In genomic region chr2:68909793-68910674, GRCh38 we compare ENCODE assay signal across 8 cellular contexts. TPM values are rescaled to one million over a fixed set of nuclear protein-coding genes. Genes with fewer than 3 reads are reported as not detected.
DNase-seq lines count a peak whose midpoint lies in the region; FAIRE-seq and TF ChIP-seq lines count a peak whose summit lies in the region.

No MANE protein-coding gene starts in this region.

- no peaks in the 10 kb centered on the region for H3K79me1 ChIP-seq in H1 (ENCODE audit: low read depth, low read length)

- no peak overlapping the region for H2BK20ac ChIP-seq in H1 (ENCODE audit: low read length)

- no peak overlapping the region for H3K4me2 ChIP-seq in H1 (ENCODE audit: insufficient read depth in 1 of 2, low read depth in 2 of 2, low read length in 2 of 2)

- H4K20me1 ChIP-seq in H1 (replicated peaks in 1 of 2; ENCODE audit: control insufficient read depth in 1 of 2, insufficient read depth in 2 of 2, low read length in 2 of 2): no peaks in the 10 kb centered on the region

- H3K36me3 ChIP-seq in H1 (ENCODE audit: control insufficient read depth in 2 of 4, insufficient read depth in 4 of 4, low read length in 3 of 4): no peaks in the 10 kb centered on the region

- no peak overlapping the region for H3K23ac ChIP-seq in H1 (ENCODE audit: insufficient read length)

- H3K79me2 ChIP-seq in H1 (ENCODE audit: control insufficient read depth in 1 of 2, insufficient read depth in 2 of 2, low read length in 2 of 2): no peaks in the 10 kb centered on the region

- H3K4me1 ChIP-seq in H1 (replicated peaks in 1 of 4; ENCODE audit: control insufficient read depth in 3 of 4, insufficient read depth in 4 of 4, low read length in 3 of 4): peaks cover 0 to 7% (median 4%) of the 10 kb centered on the region in 4 experiments; a peak in 4 of 7 replicates

- H2BK5ac ChIP-seq in H1 (ENCODE audit: low read depth, low read length): no peak overlapping the region; the same call in 1 of the 2 replicates

- H2AFZ ChIP-seq in H1 (ENCODE audit: low read length): no peak overlapping the region

- TF ChIP-seq EP300 in H1 (IDR thresholded peaks at IDR 0.05; ENCODE audit: borderline replicate concordance in 1 of 2, low read depth in 2 of 2, low read length in 2 of 2): no peak

- H3K27me3 ChIP-seq in HL-60 (ENCODE audit: insufficient read depth, poor library complexity, severe bottlenecking): no peaks in the 10 kb centered on the region
- no peaks in the 10 kb centered on the region for H3K27me3 ChIP-seq in H1 (replicated peaks in 1 of 4; ENCODE audit: control insufficient read depth in 3 of 4, extremely low read depth in 1 of 4, insufficient read depth in 3 of 4, low read length in 3 of 4)

- H3K4ac ChIP-seq in H1 (replicated peaks; ENCODE audit: insufficient read length, low read depth, low read length): no peak overlapping the region

- CTCF ChIA-PET in H1 (lab: Charles Lee; ENCODE audit: partially characterized antibody): interaction anchor here (0.6 to 4.4 kb wide), 20 partner anchors 9 to 444 kb away, joined by 3 to 18 read pairs (median 4); no protein-coding TSS in a partner anchor

- FAIRE-seq in H1 (lab: Jason Lieb, UNC): peak; percentile 89

- no peak overlapping the region for H3K9ac ChIP-seq in H1 (replicated peaks in 1 of 4; ENCODE audit: extremely low read depth in 1 of 4, low read depth in 3 of 4, low read length in 3 of 4)

- H2BK15ac ChIP-seq in H1 (ENCODE audit: low read length): no peak overlapping the region

- WGBS in H1 (ENCODE audit: extremely low coverage in 1 of 2, insufficient coverage in 1 of 2, insufficient read length in 1 of 2, insufficient replicate concordance in 2 of 2, low coverage in 1 of 2, low lambda C conversion rate in 2 of 2, missing lambda C conversion rate in 1 of 2), 2 experiments: 85% methylated on average over 3 of the region's 3 CpGs; no CpG with 5 or more reads in 1 of the 2 experiments

- H3K14ac ChIP-seq in H1 (ENCODE audit: insufficient read length): no peak overlapping the region

- H4K8ac ChIP-seq in H1 (ENCODE audit: extremely low read depth, insufficient read depth, low read length): no peak overlapping the region

- no peak overlapping the region for H3K18ac ChIP-seq in H1 (ENCODE audit: extremely low read depth, low read length)

- H3K9me3 ChIP-seq in H1 (ENCODE audit: insufficient read depth in 2 of 2, low read depth in 1 of 2, low read length in 1 of 2): no peaks in the 10 kb centered on the region

- no peak overlapping the region for H3K4me3 ChIP-seq in HL-60 (replicated peaks; ENCODE audit: insufficient read depth, low read length)
- H3K4me3 ChIP-seq in H1 (ENCODE audit: extremely low read depth in 1 of 4, insufficient read depth in 2 of 4, low read depth in 3 of 4, low read length in 4 of 4): no peak overlapping the region

- POLR2A ChIA-PET in H1 (lab: Charles Lee; ENCODE audit: partially characterized antibody): no interaction called here

- H2AK5ac ChIP-seq in H1 (ENCODE audit: low read depth, low read length): no peak overlapping the region

- TF ChIP-seq CTCF in HL-60 (IDR thresholded peaks at IDR 0.05; ENCODE audit: insufficient read depth, low read length): peak; percentile 80
- TF ChIP-seq CTCF in H1 (IDR thresholded peaks at IDR 0.05; ENCODE audit: control extremely low read depth in 1 of 3, insufficient read depth in 1 of 3, low read depth in 1 of 3, low read length in 3 of 3): peak; percentile 54 to 77 (median 62)

- H3K23me2 ChIP-seq in H1 (ENCODE audit: low read depth, low read length): no peaks in the 10 kb centered on the region

- no peak for TF ChIP-seq POLR2A in H1 (IDR thresholded peaks at IDR 0.05; ENCODE audit: control extremely low read depth in 1 of 2, low read depth in 2 of 2, low read length in 2 of 2)

- H2BK12ac ChIP-seq in H1 (ENCODE audit: low read depth, low read length): no peak overlapping the region

- no peak overlapping the region for H4K91ac ChIP-seq in H1 (replicated peaks; ENCODE audit: insufficient read length, low read length)

- peak; percentile 77 to 78 for TF ChIP-seq RAD21 in H1 (IDR thresholded peaks at IDR 0.05 in 1 of 2, conservative IDR thresholded peaks at IDR 0.05 in 1 of 2; ENCODE audit: low read depth in 2 of 2, low read length in 2 of 2)

- no peak overlapping the region for H3K56ac ChIP-seq in H1 (replicated peaks; ENCODE audit: insufficient read length, low read depth, low read length)

- peak; percentile 63 for DNase-seq in NK-92 treated with Interleukin-12 subunit alpha and Interleukin-12 subunit beta, amount 100 ng/mL, for 24 hours (lab: John Stamatoyannopoulos, UW)
- DNase-seq in NK-92 (lab: John Stamatoyannopoulos, UW; ENCODE audit: unreplicated experiment) (no peak), HL-60 (ENCODE audit: low read depth in 1 of 2, low spot score in 1 of 2) (peak; percentile 71 to 85), NCI-H82 treated with DMSO at 0.1 percent for 48 hours (lab: John Stamatoyannopoulos, UW; ENCODE audit: unreplicated experiment) (peak; percentile 18), H1 (ENCODE audit: low read depth in 1 of 2, low spot score in 2 of 2) (peak in 1 of 2 experiments; percentile 80), myocyte (ENCODE audit: low read depth) (peak; percentile 76)
- DNase-seq in activated CD8-positive, alpha-beta memory T cell treated with anti-CD3 and anti-CD28 coated beads for 1 hour (ENCODE audit: extremely low read depth in 1 of 2, low read depth in 1 of 2): peak; percentile 25 to 51
- peak; percentile 11 to 56 (median 48) for DNase-seq in stimulated activated naive CD4-positive, alpha-beta T cell (lab: John Stamatoyannopoulos, UW)

- peak overlapping the region; percentile 87 for H3K27ac ChIP-seq in HL-60 (replicated peaks)
- no peak overlapping the region for H3K27ac ChIP-seq in H1 (ENCODE audit: low read depth, low read length)

- no peak overlapping the region for H2BK120ac ChIP-seq in H1 (replicated peaks; ENCODE audit: low read depth, low read length)

- H4K5ac ChIP-seq in H1 (ENCODE audit: insufficient read length, low read depth, low read length): no peak overlapping the region

TF ChIP-seq in H1, 55 proteins besides CTCF, POLR2A, EP300 and RAD21:
- 0 out of 2 replicates have a peak, but pooled peaks have one; percentile 6 for TF ChIP-seq MAFK (IDR thresholded peaks at IDR 0.05; ENCODE audit: low read depth, low read length)
- TF ChIP-seq ATF3 (IDR thresholded peaks at IDR 0.05; ENCODE audit: insufficient read depth, low read depth, low read length): no peak
- TF ChIP-seq BACH1 (IDR thresholded peaks at IDR 0.05; ENCODE audit: low read length): peak; percentile 44; the same call in 1 of the 2 replicates

RNA-seq across cellular contexts. Expression of gene BMP10, which starts 38.8 kb away (rescaled TPM):
- total RNA-seq in H1 (2021; fragmentation: NEBNext Ultra II Directional; extraction: Animal tissue kit (Norgen Biotek cat#: 25700)): not detected in 2 replicates
- not detected in 2 replicates for polyA plus RNA-seq in H1 (2011; rRNA removed)
- polyA plus RNA-seq in H1 (2011; cell fraction: cytosol; rRNA removed): not detected
- not detected for polyA plus RNA-seq in H1 (2011; cell fraction: nucleus; rRNA removed)
- not detected in 4 replicates for polyA plus RNA-seq in H1 (2012, experiment 1 of 2)
- polyA plus RNA-seq in H1 (2012, experiment 2 of 2): not detected
- not detected for polyA plus RNA-seq in H1 (2013, experiment 1 of 2)
- polyA plus RNA-seq in H1 (2013, experiment 2 of 2): not detected
- polyA minus RNA-seq in H1 (2011; rRNA and poly(A)+ RNA removed): 0.16 TPM in 1 of 2 replicates, not detected in the other
- polyA minus RNA-seq in H1 (2011; cell fraction: cytosol; rRNA and poly(A)+ RNA removed): not detected
- not detected for polyA minus RNA-seq in H1 (2011; cell fraction: nucleus; rRNA and poly(A)+ RNA removed)
- 0.11 TPM in 1 of 2 replicates, not detected in the other for total RNA-seq in myocyte
- polyA plus RNA-seq in myocyte (2012): not detected

RNA-seq across cellular contexts. Expression of gene GKN2, which starts 42.7 kb away (rescaled TPM):
- not detected in 2 replicates for total RNA-seq in H1 (2021; fragmentation: NEBNext Ultra II Directional; extraction: Animal tissue kit (Norgen Biotek cat#: 25700))
- not detected in 2 replicates for polyA plus RNA-seq in H1 (2011; rRNA removed)
- not detected for polyA plus RNA-seq in H1 (2011; cell fraction: cytosol; rRNA removed)
- polyA plus RNA-seq in H1 (2011; cell fraction: nucleus; rRNA removed): not detected
- not detected in 4 replicates for polyA plus RNA-seq in H1 (2012, experiment 1 of 2)
- not detected for polyA plus RNA-seq in H1 (2012, experiment 2 of 2)
- polyA plus RNA-seq in H1 (2013, experiment 1 of 2): not detected
- not detected for polyA plus RNA-seq in H1 (2013, experiment 2 of 2)
- not detected in 2 replicates for polyA minus RNA-seq in H1 (2011; rRNA and poly(A)+ RNA removed)
- not detected for polyA minus RNA-seq in H1 (2011; cell fraction: cytosol; rRNA and poly(A)+ RNA removed)
- polyA minus RNA-seq in H1 (2011; cell fraction: nucleus; rRNA and poly(A)+ RNA removed): not detected
- not detected in 2 replicates for total RNA-seq in myocyte
- not detected for polyA plus RNA-seq in myocyte (2012)
